In the genomic region with DNA sequence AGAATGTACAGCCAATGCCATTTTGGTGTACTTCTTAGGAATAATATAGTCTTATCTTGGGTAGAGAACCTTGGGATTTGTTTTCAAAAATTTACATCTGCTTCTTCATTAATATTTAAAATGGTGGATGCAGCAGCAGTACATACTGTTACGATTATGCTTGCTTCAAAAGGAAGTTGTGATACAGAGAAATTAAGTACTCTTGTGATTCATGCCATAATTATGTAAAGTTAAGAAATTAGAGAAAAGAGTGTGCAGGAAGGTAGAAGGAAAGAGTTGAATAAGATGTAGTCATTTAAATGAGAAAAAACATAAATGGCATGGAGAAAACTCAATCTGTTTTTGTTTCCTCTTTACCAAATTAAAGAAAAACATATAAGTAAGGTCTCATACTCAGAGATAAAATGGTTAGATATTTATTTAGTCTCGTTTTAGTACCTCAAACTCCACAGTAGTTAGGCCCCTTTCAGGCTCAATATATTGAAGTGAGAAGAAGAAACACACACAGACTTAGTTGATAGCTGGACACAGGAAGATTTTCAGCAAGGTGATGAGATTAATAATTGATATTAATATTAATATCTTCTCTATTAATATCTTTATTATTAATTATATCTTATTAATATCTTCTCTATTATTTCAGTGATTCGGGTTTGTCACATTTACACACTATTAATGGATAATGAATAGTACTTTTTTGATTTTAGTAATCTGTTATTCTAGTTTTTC, we compare ENCODE assay signal across 29 cellular contexts.
DNase-seq lines count a peak whose midpoint lies in the region; TF ChIP-seq lines count a peak whose summit lies in the region.
"Had no signal": no experiment of that assay in that cellular context is flagged by ENCODE, and none has a peak within 500 bp of the region (broad histone marks: within the 10 kb centered on the region; RNA-seq: fewer than 3 reads in every experiment).

No MANE protein-coding gene starts in this region.

- H3K4me3 ChIP-seq in SU-DHL-6 (ENCODE audit: insufficient read depth, low read length, poor library complexity, severe bottlenecking) (no peak overlapping the region), epithelial cell of esophagus (ENCODE audit: low read length) (no peak overlapping the region)
- H3K4me3 ChIP-seq: cardiac muscle cell, esophagus muscularis mucosa, gastrocnemius medialis, hepatocyte, thoracic aorta had no signal

- no peaks in the 10 kb centered on the region for H3K79me2 ChIP-seq in SU-DHL-6 (ENCODE audit: insufficient read depth, low read length)
- H3K79me2 ChIP-seq: hepatocyte had no signal

- CTCF ChIA-PET in activated naive CD4-positive, alpha-beta T cell treated with anti-CD3 and anti-CD28 coated beads, Interleukin-2, amount 10 ng/mL, durations not matched to agents 7 days and 5 days (lab: Charles Lee) = no interaction called here

- H3K9me3 ChIP-seq in SU-DHL-6 (ENCODE audit: insufficient read depth, low read length) = no peaks in the 10 kb centered on the region
- H3K9me3 ChIP-seq: esophagus muscularis mucosa, gastrocnemius medialis, thoracic aorta had no signal

- no peaks in the 10 kb centered on the region for H3K36me3 ChIP-seq in SU-DHL-6 (ENCODE audit: low read length)
- H3K36me3 ChIP-seq: cardiac muscle cell, esophagus muscularis mucosa, gastrocnemius medialis, thoracic aorta, WERI-Rb-1 had no signal

- H3K27ac ChIP-seq in SU-DHL-6 (ENCODE audit: low read depth, low read length) = no peak overlapping the region
- H3K27ac ChIP-seq: cardiac muscle cell, esophagus muscularis mucosa, gastrocnemius medialis, hepatocyte, RWPE1, thoracic aorta, WERI-Rb-1 had no signal

- no peaks in the 10 kb centered on the region for H3K9me2 ChIP-seq in SU-DHL-6 (replicated peaks; ENCODE audit: insufficient read depth, low read length)

- no peak overlapping the region for H3K9ac ChIP-seq in SU-DHL-6 (ENCODE audit: low read length)

- no peaks in the 10 kb centered on the region for H3K9me3 Mint-ChIP-seq in activated naive CD4-positive, alpha-beta T cell treated with anti-CD3 and anti-CD28 coated beads, Interleukin-2, amount 10 ng/mL, durations not matched to agents 7 days and 5 days
- H3K9me3 Mint-ChIP-seq: CD4-positive, alpha-beta T cell had no signal

- H4K20me1 ChIP-seq in SU-DHL-6 (ENCODE audit: low read depth, low read length) = no peaks in the 10 kb centered on the region

- DNase-seq in HCEC 1CT = peak; percentile 47
- peak; percentile 33 for DNase-seq in epithelial cell of esophagus (ENCODE audit: low read depth)
- peak; percentile 11 for DNase-seq in renal cortical epithelial cell (ENCODE audit: low read depth)
- no peak for DNase-seq in DMS79 treated with DMSO at 0.1 percent for 48 hours (lab: John Stamatoyannopoulos, UW)
- DNase-seq in NCI-H82 (lab: John Stamatoyannopoulos, UW) = no peak
- no peak for DNase-seq in SIG-M5 (lab: John Stamatoyannopoulos, UW)
- no peak for DNase-seq in activated naive CD4-positive, alpha-beta T cell treated with anti-CD3 and anti-CD28 coated beads, Interleukin-2, amount 10 ng/mL, durations not matched to agents 7 days and 5 days
- DNase-seq: activated naive CD4-positive, alpha-beta T cell treated with anti-CD3 and anti-CD28 coated beads, Interleukin-2, amount 50 U/mL, for 16 hours; activated T-cell treated with anti-CD3 and anti-CD28 coated beads, Interleukin-2, amount 50 U/mL, for 48 hours; amygdala; CD4-positive, alpha-beta T cell; cortex of kidney; left colon; NCI-H1417 treated with DMSO at 0.1 percent for 48 hours; NCI-H2081; NCI-H345; NCI-H774; stimulated activated naive CD8-positive, alpha-beta T cell treated with anti-CD3 and anti-CD28 coated beads, Interleukin-15, Interleukin-2, amounts not matched to agents 100 U/mL and 50 U/mL, for 24 hours; T-helper 9 cell had no signal

- H3K27me3 ChIP-seq in SU-DHL-6 (ENCODE audit: low read length) = no peaks in the 10 kb centered on the region
- H3K27me3 ChIP-seq: cardiac muscle cell, esophagus muscularis mucosa, gastrocnemius medialis, hepatocyte had no signal

- H2AFZ ChIP-seq in SU-DHL-6 (ENCODE audit: low read depth, low read length, severe bottlenecking) = peak overlapping the region; percentile 8
- H2AFZ ChIP-seq: hepatocyte had no signal

- no peaks in the 10 kb centered on the region for H3K36me3 Mint-ChIP-seq in activated naive CD4-positive, alpha-beta T cell treated with anti-CD3 and anti-CD28 coated beads, Interleukin-2, amount 10 ng/mL, durations not matched to agents 7 days and 5 days
- H3K36me3 Mint-ChIP-seq: memory B cell had no signal

- no peak overlapping the region for H3K4me2 ChIP-seq in SU-DHL-6 (ENCODE audit: low read depth, low read length, poor library complexity, severe bottlenecking)
- H3K4me2 ChIP-seq: hepatocyte had no signal

- H3K27ac Mint-ChIP-seq in activated naive CD4-positive, alpha-beta T cell treated with anti-CD3 and anti-CD28 coated beads, Interleukin-2, amount 10 ng/mL, durations not matched to agents 7 days and 5 days = no peak overlapping the region
- H3K27ac Mint-ChIP-seq: memory B cell, progenitor cell of endocrine pancreas had no signal

- H3F3A ChIP-seq in SU-DHL-6 (ENCODE audit: insufficient read depth) = no peaks in the 10 kb centered on the region

- TF ChIP-seq CTCF in SU-DHL-6 (IDR thresholded peaks at IDR 0.05; ENCODE audit: insufficient read depth, low read length, poor library complexity, severe bottlenecking) (no peak), epithelial cell of esophagus (IDR thresholded peaks at IDR 0.05; ENCODE audit: insufficient read depth, low read depth, low read length, missing control alignments) (no peak)

- peaks cover 11% of the 10 kb centered on the region for H3K4me1 Mint-ChIP-seq in activated naive CD4-positive, alpha-beta T cell treated with anti-CD3 and anti-CD28 coated beads, Interleukin-2, amount 10 ng/mL, durations not matched to agents 7 days and 5 days

- no peak overlapping the region for H3K4me3 Mint-ChIP-seq in activated naive CD4-positive, alpha-beta T cell treated with anti-CD3 and anti-CD28 coated beads, Interleukin-2, amount 10 ng/mL, durations not matched to agents 7 days and 5 days
- H3K4me3 Mint-ChIP-seq: CD4-positive, alpha-beta T cell; memory B cell had no signal

- H3K27me3 Mint-ChIP-seq in activated naive CD4-positive, alpha-beta T cell treated with anti-CD3 and anti-CD28 coated beads, Interleukin-2, amount 10 ng/mL, durations not matched to agents 7 days and 5 days = no peaks in the 10 kb centered on the region
- H3K27me3 Mint-ChIP-seq: CD4-positive, alpha-beta T cell; memory B cell; progenitor cell of endocrine pancreas had no signal

Comparison
In these comparisons a context has a peak if more than half of its experiments do, and no peak if none do; other contexts are left out.
1. DNase-seq: peak in HCEC 1CT (single experiment), epithelial cell of esophagus (single experiment) and renal cortical epithelial cell (single experiment); none in DMS79 treated with DMSO at 0.1 percent for 48 hours (single experiment), NCI-H82 (single experiment), SIG-M5 (single experiment) and activated naive CD4-positive, alpha-beta T cell treated with anti-CD3 and anti-CD28 coated beads, Interleukin-2, amount 10 ng/mL, durations not matched to agents 7 days and 5 days (single experiment).